Comparison of ENCODE assay signal across 18 cellular contexts in the genomic region with DNA sequence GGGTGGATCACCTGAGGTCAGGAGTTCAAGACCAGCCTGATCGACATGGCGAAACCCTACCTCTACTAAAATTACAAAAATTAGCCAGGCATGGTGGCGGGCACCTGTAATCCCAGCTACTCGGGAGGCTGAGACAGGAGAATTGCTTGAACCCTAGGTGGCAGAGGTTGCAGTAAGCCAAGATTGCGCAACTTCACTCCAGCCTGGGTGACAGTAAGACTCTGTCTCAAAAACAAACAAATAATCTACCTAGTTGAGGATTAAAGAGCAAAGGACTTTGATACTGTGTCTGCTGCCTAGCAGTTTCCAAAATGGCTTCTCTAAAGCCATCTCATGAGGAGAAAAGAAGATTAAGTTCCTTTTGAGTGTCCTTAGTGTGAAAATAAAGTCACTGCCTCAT. TPM values are rescaled to one million over a fixed set of nuclear protein-coding genes. Genes with fewer than 3 reads are reported as not detected.
DNase-seq lines count a peak whose midpoint lies in the region; ATAC-seq, FAIRE-seq and TF ChIP-seq lines count a peak whose summit lies in the region.
"Had no signal": no experiment of that assay in that cellular context is flagged by ENCODE, and none has a peak within 500 bp of the region (broad histone marks: within the 10 kb centered on the region; RNA-seq: fewer than 3 reads in every experiment).

No MANE protein-coding gene starts in this region.

- no peak overlapping the region for H3K4me2 ChIP-seq in H1 (ENCODE audit: insufficient read depth in 1 of 2, low read depth in 2 of 2, low read length in 2 of 2)
- H3K4me2 ChIP-seq: GM23338, KMS-11 had no signal

- no peak overlapping the region for H2BK120ac ChIP-seq in H1 (replicated peaks; ENCODE audit: low read depth, low read length)

- H3K36me3 Mint-ChIP-seq in Calu3 (ENCODE audit: insufficient read depth, unreplicated experiment), result peaks cover 43% of the 10 kb centered on the region

- H3K23me2 ChIP-seq in H1 (ENCODE audit: low read depth, low read length), result no peaks in the 10 kb centered on the region

- no peak overlapping the region for H3K27ac Mint-ChIP-seq in Calu3 (ENCODE audit: unreplicated experiment)
- H3K27ac Mint-ChIP-seq: CD4-positive, alpha-beta T cell; GM23338; IgD-negative memory B cell had no signal

- POLR2A ChIA-PET in H1 (lab: Charles Lee; ENCODE audit: partially characterized antibody), result no interaction called here

- H3K27me3 ChIP-seq in H1 (replicated peaks in 1 of 4; ENCODE audit: control insufficient read depth in 3 of 4, extremely low read depth in 1 of 4, insufficient read depth in 3 of 4, low read length in 3 of 4), result no peaks in the 10 kb centered on the region
- peaks cover 0 to 3% of the 10 kb centered on the region in 2 donors for H3K27me3 ChIP-seq in right lobe of liver
- H3K27me3 ChIP-seq in breast epithelium, result peaks cover 0 to 21% of the 10 kb centered on the region in 2 donors
- H3K27me3 ChIP-seq: BE2C had no signal

- no peak overlapping the region for H2BK5ac ChIP-seq in H1 (ENCODE audit: low read depth, low read length)

- no peak overlapping the region for H3K9ac ChIP-seq in H1 (replicated peaks in 1 of 4; ENCODE audit: extremely low read depth in 1 of 4, low read depth in 3 of 4, low read length in 3 of 4)
- H3K9ac ChIP-seq: KMS-11 had no signal

- no peak for DNase-seq in Calu3
- no peak for DNase-seq in H1 (ENCODE audit: low read depth in 1 of 2, low spot score in 2 of 2)
- no peak for DNase-seq in right lobe of liver
- no peak for DNase-seq in breast epithelium (ENCODE audit: low spot score in 2 of 2)
- DNase-seq: ACHN; BE2C; CD4-positive, alpha-beta T cell; DMS79 treated with DMSO at 0.1 percent for 48 hours; GF-D8; H7 had no signal

- H3K79me1 ChIP-seq in H1 (ENCODE audit: low read depth, low read length), result no peaks in the 10 kb centered on the region

- no peak overlapping the region for H2BK15ac ChIP-seq in H1 (ENCODE audit: low read length)

- H4K20me1 ChIP-seq in H1 (replicated peaks in 1 of 2; ENCODE audit: control insufficient read depth in 1 of 2, insufficient read depth in 2 of 2, low read length in 2 of 2), result no peaks in the 10 kb centered on the region

- H3K4me3 ChIP-seq in H1 (ENCODE audit: extremely low read depth in 1 of 4, insufficient read depth in 2 of 4, low read depth in 3 of 4, low read length in 4 of 4) (no peak overlapping the region), right lobe of liver (no peak overlapping the region), breast epithelium (no peak overlapping the region)
- H3K4me3 ChIP-seq: GM12878, GM23338 had no signal

- CTCF ChIA-PET in Calu3 (lab: Charles Lee), result interaction anchor here (0.7 kb wide), 1 partner anchor 32 kb away, joined by 3 read pairs; no protein-coding TSS in a partner anchor
- CTCF ChIA-PET in H1 (lab: Charles Lee; ENCODE audit: partially characterized antibody), result interaction anchor here (0.7 kb wide), 2 partner anchors 36 to 1482 kb away, joined by 3 to 4 read pairs; no protein-coding TSS in a partner anchor

- no peak overlapping the region for H3K23ac ChIP-seq in H1 (ENCODE audit: insufficient read length)

- H3K27ac ChIP-seq in H1 (ENCODE audit: low read depth, low read length) (no peak overlapping the region), right lobe of liver (no peak overlapping the region), breast epithelium (no peak overlapping the region)
- H3K27ac ChIP-seq: HL-60, KMS-11 had no signal

- TF ChIP-seq EP300 in Ishikawa (IDR thresholded peaks at IDR 0.05; ENCODE audit: borderline replicate concordance) (no peak), H1 (IDR thresholded peaks at IDR 0.05; ENCODE audit: borderline replicate concordance in 1 of 2, low read depth in 2 of 2, low read length in 2 of 2) (no peak)

- H2AFZ ChIP-seq in H1 (ENCODE audit: low read length), result no peak overlapping the region
- H2AFZ ChIP-seq: GM23338 had no signal

- H3K9me3 Mint-ChIP-seq in Calu3 (ENCODE audit: low read depth, unreplicated experiment), result no peaks in the 10 kb centered on the region
- H3K9me3 Mint-ChIP-seq: CD4-positive, alpha-beta T cell; GM23338; IgD-negative memory B cell had no signal

- no peak overlapping the region for H2BK12ac ChIP-seq in H1 (ENCODE audit: low read depth, low read length)

- 90% methylated on average over 4 of the region's 5 CpGs; no CpG with 5 or more reads in 1 of the 2 experiments for WGBS in H1 (ENCODE audit: extremely low coverage in 1 of 2, insufficient coverage in 1 of 2, insufficient read length in 1 of 2, insufficient replicate concordance in 2 of 2, low coverage in 1 of 2, low lambda C conversion rate in 2 of 2, missing lambda C conversion rate in 1 of 2), 2 experiments
- WGBS in right lobe of liver (ENCODE audit: insufficient coverage, low coverage, low lambda C conversion rate, missing lambda C conversion rate), result 82% methylated on average over 4 of the region's 5 CpGs

- no peak overlapping the region for H2BK20ac ChIP-seq in H1 (ENCODE audit: low read length)

- intact Hi-C loops in Calu3 (cut with micrococcal nuclease; ENCODE audit: unreplicated experiment) (loop anchor here (10.0 kb wide), 1 partner anchor 234 kb away; no protein-coding TSS in a partner anchor), right lobe of liver (cut with DNase I) (no loop called here), breast epithelium (cut with DNase I; ENCODE audit: low total_unique reads) (no loop called here)

- ATAC-seq in right lobe of liver, result peak in 3 of 4 donors; percentile 35 to 69 (median 44)
- no peak for ATAC-seq in GM19328 (IDR thresholded peaks at IDR 0.05; ENCODE audit: unreplicated experiment)
- ATAC-seq in HG02571 (IDR thresholded peaks at IDR 0.05; ENCODE audit: unreplicated experiment), result no peak
- ATAC-seq: GM12878, GM23338 had no signal

- peaks cover 24% of the 10 kb centered on the region for H3K4me1 Mint-ChIP-seq in Calu3 (ENCODE audit: low read depth, unreplicated experiment)
- H3K4me1 Mint-ChIP-seq: GM23338 had no signal

- FAIRE-seq in H1 (lab: Jason Lieb, UNC), result no peak
- FAIRE-seq: GM12878 had no signal

- no peak overlapping the region for H2AK5ac ChIP-seq in H1 (ENCODE audit: low read depth, low read length)

- no peak overlapping the region for H3K4ac ChIP-seq in H1 (replicated peaks; ENCODE audit: insufficient read length, low read depth, low read length)

- no peak overlapping the region for H4K5ac ChIP-seq in H1 (ENCODE audit: insufficient read length, low read depth, low read length)

- H3K4me1 ChIP-seq in H1 (replicated peaks in 1 of 4; ENCODE audit: control insufficient read depth in 3 of 4, insufficient read depth in 4 of 4, low read length in 3 of 4) (no peaks in the 10 kb centered on the region), right lobe of liver (no peaks in the 10 kb centered on the region), breast epithelium (no peaks in the 10 kb centered on the region)
- H3K4me1 ChIP-seq: BE2C had no signal

- H3K4me3 Mint-ChIP-seq in Calu3 (ENCODE audit: low read depth, unreplicated experiment), result no peak overlapping the region
- H3K4me3 Mint-ChIP-seq: CD4-positive, alpha-beta T cell; GM23338; IgD-negative memory B cell had no signal

- no peaks in the 10 kb centered on the region for H3K27me3 Mint-ChIP-seq in Calu3 (ENCODE audit: unreplicated experiment)
- H3K27me3 Mint-ChIP-seq: CD4-positive, alpha-beta T cell; IgD-negative memory B cell had no signal

- no peaks in the 10 kb centered on the region; a peak in 1 of 4 replicates for H3K79me2 ChIP-seq in H1 (ENCODE audit: control insufficient read depth in 1 of 2, insufficient read depth in 2 of 2, low read length in 2 of 2)

- H3K9me3 ChIP-seq in H1 (ENCODE audit: insufficient read depth in 2 of 2, low read depth in 1 of 2, low read length in 1 of 2) (no peaks in the 10 kb centered on the region), right lobe of liver (no peaks in the 10 kb centered on the region), breast epithelium (no peaks in the 10 kb centered on the region)
- H3K9me3 ChIP-seq: BE2C had no signal

- H3K18ac ChIP-seq in H1 (ENCODE audit: extremely low read depth, low read length), result no peak overlapping the region

- no peak for TF ChIP-seq POLR2A in H1 (IDR thresholded peaks at IDR 0.05; ENCODE audit: control extremely low read depth in 1 of 2, low read depth in 2 of 2, low read length in 2 of 2)
- no peak for TF ChIP-seq POLR2A in right lobe of liver (IDR thresholded peaks at IDR 0.05)
- TF ChIP-seq POLR2A in breast epithelium (IDR thresholded peaks at IDR 0.05), result no peak

- TF ChIP-seq RAD21 in Ishikawa (IDR thresholded peaks at IDR 0.05; ENCODE audit: low read depth), result no peak
- no peak for TF ChIP-seq RAD21 in H1 (IDR thresholded peaks at IDR 0.05 in 1 of 2, conservative IDR thresholded peaks at IDR 0.05 in 1 of 2; ENCODE audit: low read depth in 2 of 2, low read length in 2 of 2)

- H3K14ac ChIP-seq in H1 (ENCODE audit: insufficient read length), result no peak overlapping the region

- H3K56ac ChIP-seq in H1 (replicated peaks; ENCODE audit: insufficient read length, low read depth, low read length), result no peak overlapping the region

- TF ChIP-seq CTCF in Calu3 (IDR thresholded peaks at IDR 0.05; ENCODE audit: unreplicated experiment), result no peak
- no peak for TF ChIP-seq CTCF in H1 (IDR thresholded peaks at IDR 0.05; ENCODE audit: control extremely low read depth in 1 of 3, insufficient read depth in 1 of 3, low read depth in 1 of 3, low read length in 3 of 3)
- no peak for TF ChIP-seq CTCF in right lobe of liver (IDR thresholded peaks at IDR 0.05)
- no peak for TF ChIP-seq CTCF in breast epithelium (IDR thresholded peaks at IDR 0.05)

- H4K91ac ChIP-seq in H1 (replicated peaks; ENCODE audit: insufficient read length, low read length), result no peak overlapping the region

- H4K8ac ChIP-seq in H1 (ENCODE audit: extremely low read depth, insufficient read depth, low read length), result no peak overlapping the region

- peaks cover 2 to 50% (median 28%) of the 10 kb centered on the region in 4 experiments; a peak in 7 of 8 replicates for H3K36me3 ChIP-seq in H1 (ENCODE audit: control insufficient read depth in 2 of 4, insufficient read depth in 4 of 4, low read length in 3 of 4)
- no peaks in the 10 kb centered on the region for H3K36me3 ChIP-seq in right lobe of liver
- H3K36me3 ChIP-seq in breast epithelium, result no peaks in the 10 kb centered on the region

- TSS peak; percentile 9 for BruUV-seq in Calu3 (replicated peaks; lab: Mats Ljungman, UMichigan)

RNA-seq across cellular contexts. Expression of a gene that starts 37.8 kb away (rescaled TPM):
- total RNA-seq in Calu3 (2022) (215 and 225 TPM in 2 replicates), right lobe of liver (10 to 100 TPM; 14.6 to 27.1 (median 21.9) TPM), breast epithelium (10 to 100 TPM; 43.6 to 64.7 (median 44.5) TPM)
- total RNA-seq in H1 (2021; fragmentation: NEBNext Ultra II Directional; extraction: Animal tissue kit (Norgen Biotek cat#: 25700)), result 247 and 256 TPM in 2 replicates
- polyA plus RNA-seq in H1 (2011; rRNA removed), result 61.8 and 66.3 TPM in 2 replicates
- polyA plus RNA-seq in H1 (2011; cell fraction: cytosol; rRNA removed), result 122 TPM
- 45.8 TPM for polyA plus RNA-seq in H1 (2011; cell fraction: nucleus; rRNA removed)
- polyA plus RNA-seq in H1 (2012, experiment 1 of 2), result 180 to 311 TPM (median 196 TPM) in 4 replicates
- polyA plus RNA-seq in H1 (2012, experiment 2 of 2), result 48.2 TPM
- polyA plus RNA-seq in H1 (2013, experiment 1 of 2), result 168 TPM
- 180 TPM for polyA plus RNA-seq in H1 (2013, experiment 2 of 2)
- polyA minus RNA-seq in H1 (2011; rRNA and poly(A)+ RNA removed), result 35.0 and 43.8 TPM in 2 replicates
- 124 TPM for polyA minus RNA-seq in H1 (2011; cell fraction: cytosol; rRNA and poly(A)+ RNA removed)
- 39.5 TPM for polyA minus RNA-seq in H1 (2011; cell fraction: nucleus; rRNA and poly(A)+ RNA removed)

RNA-seq across cellular contexts. Expression of a gene that starts 53.8 kb away (rescaled TPM):
- 0.57 and 0.66 TPM in 2 replicates for total RNA-seq in Calu3 (2022)
- 0.11 and 0.15 TPM in 2 replicates for total RNA-seq in H1 (2021; fragmentation: NEBNext Ultra II Directional; extraction: Animal tissue kit (Norgen Biotek cat#: 25700))
- 0.02 and 0.03 TPM in 2 replicates for polyA plus RNA-seq in H1 (2011; rRNA removed)
- 0.03 TPM for polyA plus RNA-seq in H1 (2011; cell fraction: cytosol; rRNA removed)
- 0.03 TPM for polyA plus RNA-seq in H1 (2011; cell fraction: nucleus; rRNA removed)
- 0.03 TPM in 2 of 4 replicates, not detected in the others for polyA plus RNA-seq in H1 (2012, experiment 1 of 2)
- not detected for polyA plus RNA-seq in H1 (2012, experiment 2 of 2)
- 0.04 TPM for polyA plus RNA-seq in H1 (2013, experiment 1 of 2)
- polyA plus RNA-seq in H1 (2013, experiment 2 of 2), result 0.07 TPM
- 0.13 and 0.29 TPM in 2 replicates for polyA minus RNA-seq in H1 (2011; rRNA and poly(A)+ RNA removed)
- polyA minus RNA-seq in H1 (2011; cell fraction: cytosol; rRNA and poly(A)+ RNA removed), result not detected
- 0.50 TPM for polyA minus RNA-seq in H1 (2011; cell fraction: nucleus; rRNA and poly(A)+ RNA removed)
- under 1 TPM in 1 of 6 experiments, not detected in 5; 0.13 TPM for total RNA-seq in right lobe of liver
- total RNA-seq in breast epithelium, result 1 to 10 TPM in 2 of 3 donors, under 1 TPM in 1; 0.16 to 5.6 (median 2.5) TPM

Comparison
In these comparisons a context has a peak if more than half of its experiments do, and no peak if none do; other contexts are left out.
1. ATAC-seq: peak in right lobe of liver (3 of 4); none in GM19328 (single experiment) and HG02571 (single experiment).